Comparison of ENCODE assay signal across 11 cellular contexts in genomic region chr2:174788291-174788929, GRCh38. TPM values are rescaled to one million over a fixed set of nuclear protein-coding genes. Genes with fewer than 3 reads are reported as not detected.
DNase-seq lines count a peak whose midpoint lies in the region; ATAC-seq and TF ChIP-seq lines count a peak whose summit lies in the region.
"Had no signal": no experiment of that assay in that cellular context is flagged by ENCODE, and none has a peak within 500 bp of the region (broad histone marks: within the 10 kb centered on the region; RNA-seq: fewer than 3 reads in every experiment).

No MANE protein-coding gene starts in this region.

- H3K4me3 ChIP-seq in iPS-18c (ENCODE audit: insufficient read depth, low read depth, low read length): peak overlapping the region; percentile 11; the same call in 1 of the 2 replicates
- no peak overlapping the region for H3K4me3 ChIP-seq in MG63
- no peak overlapping the region for H3K4me3 ChIP-seq in spleen
- H3K4me3 ChIP-seq: vagina had no signal

- DNase-seq in AG20443 (ENCODE audit: low spot score): peak; percentile 68
- peak; percentile 58 for DNase-seq in HCEC 1CT
- DNase-seq in activated T-helper 1 cell treated with anti-CD3 and anti-CD28 coated beads, Interleukin-12 subunit alpha, Interleukin-12 subunit beta, Interleukin-2, Interleukin-4 antibody, amounts not matched to agents 30 ng/mL and 10 ng/mL and 1 ng/mL, durations not matched to agents 14 hours and 24 hours and 36 hours (ENCODE audit: low spot score): no peak
- no peak for DNase-seq in natural killer cell
- DNase-seq in MG63: no peak
- DNase-seq in spleen: no peak
- DNase-seq: DND-41, NCI-H774 had no signal

- H3K36me3 ChIP-seq in MG63: no peaks in the 10 kb centered on the region
- H3K36me3 ChIP-seq in spleen: no peaks in the 10 kb centered on the region
- H3K36me3 ChIP-seq: vagina had no signal

- no peak for ATAC-seq in natural killer cell
- no peak for ATAC-seq in HG02642 (IDR thresholded peaks at IDR 0.05; ENCODE audit: poor library complexity, unreplicated experiment)

- H3K27ac Mint-ChIP-seq in activated T-helper 1 cell treated with anti-CD3 and anti-CD28 coated beads, Interleukin-12 subunit alpha, Interleukin-12 subunit beta, Interleukin-2, Interleukin-4 antibody, amounts not matched to agents 30 ng/mL and 10 ng/mL and 1 ng/mL, durations not matched to agents 14 hours and 24 hours and 36 hours: peak overlapping the region; percentile 82
- no peak overlapping the region for H3K27ac Mint-ChIP-seq in natural killer cell

- H3K9me3 ChIP-seq in iPS-18c (ENCODE audit: control insufficient read depth, insufficient read depth, low read length) (no peaks in the 10 kb centered on the region), MG63 (no peaks in the 10 kb centered on the region), spleen (no peaks in the 10 kb centered on the region)
- H3K9me3 ChIP-seq: vagina had no signal

- peaks cover 0 to 10% (median 4%) of the 10 kb centered on the region in 6 donors for H3K4me1 ChIP-seq in spleen

- 64 to 77% (median 69%) methylated on average over 12 to 15 of the region's 15 CpGs for WGBS in spleen, 5 donors

- H3K9me3 Mint-ChIP-seq in activated T-helper 1 cell treated with anti-CD3 and anti-CD28 coated beads, Interleukin-12 subunit alpha, Interleukin-12 subunit beta, Interleukin-2, Interleukin-4 antibody, amounts not matched to agents 30 ng/mL and 10 ng/mL and 1 ng/mL, durations not matched to agents 14 hours and 24 hours and 36 hours: no peaks in the 10 kb centered on the region
- no peaks in the 10 kb centered on the region for H3K9me3 Mint-ChIP-seq in natural killer cell

- TF ChIP-seq POLR2A in spleen (IDR thresholded peaks at IDR 0.05): no peak

- H3K4me3 Mint-ChIP-seq in activated T-helper 1 cell treated with anti-CD3 and anti-CD28 coated beads, Interleukin-12 subunit alpha, Interleukin-12 subunit beta, Interleukin-2, Interleukin-4 antibody, amounts not matched to agents 30 ng/mL and 10 ng/mL and 1 ng/mL, durations not matched to agents 14 hours and 24 hours and 36 hours: no peak overlapping the region
- H3K4me3 Mint-ChIP-seq in natural killer cell: no peak overlapping the region

- peak overlapping the region in 1 of 8 donors; percentile 14 for H3K27ac ChIP-seq in spleen
- H3K27ac ChIP-seq: vagina had no signal

- peaks cover 28% of the 10 kb centered on the region for H3K4me1 Mint-ChIP-seq in activated T-helper 1 cell treated with anti-CD3 and anti-CD28 coated beads, Interleukin-12 subunit alpha, Interleukin-12 subunit beta, Interleukin-2, Interleukin-4 antibody, amounts not matched to agents 30 ng/mL and 10 ng/mL and 1 ng/mL, durations not matched to agents 14 hours and 24 hours and 36 hours (ENCODE audit: low read depth)
- H3K4me1 Mint-ChIP-seq in natural killer cell: no peaks in the 10 kb centered on the region

- TF ChIP-seq CTCF in natural killer cell (IDR thresholded peaks at IDR 0.05) (no peak), spleen (IDR thresholded peaks at IDR 0.05 in 8 of 11, conservative IDR thresholded peaks at IDR 0.05 in 3 of 11) (no peak)

- intact Hi-C loops in activated T-helper 1 cell treated with anti-CD3 and anti-CD28 coated beads, Interleukin-12 subunit alpha, Interleukin-12 subunit beta, Interleukin-2, Interleukin-4 antibody, amounts not matched to agents 30 ng/mL and 10 ng/mL and 1 ng/mL, durations not matched to agents 14 hours and 24 hours and 36 hours (cut with micrococcal nuclease): loop anchor here (1.0 kb wide), 1 partner anchor 10 kb away; no protein-coding TSS in a partner anchor
- intact Hi-C loops in natural killer cell (cut with micrococcal nuclease): no loop called here
- intact Hi-C loops in spleen (cut with DNase I; ENCODE audit: low total_unique reads): no loop called here

- H3K27me3 ChIP-seq in MG63: no peaks in the 10 kb centered on the region
- H3K27me3 ChIP-seq in spleen (replicated peaks in 1 of 7): peaks cover 0 to 5% (median 0%) of the 10 kb centered on the region in 7 donors
- H3K27me3 ChIP-seq: vagina had no signal

- H3K36me3 Mint-ChIP-seq in activated T-helper 1 cell treated with anti-CD3 and anti-CD28 coated beads, Interleukin-12 subunit alpha, Interleukin-12 subunit beta, Interleukin-2, Interleukin-4 antibody, amounts not matched to agents 30 ng/mL and 10 ng/mL and 1 ng/mL, durations not matched to agents 14 hours and 24 hours and 36 hours (ENCODE audit: low read depth): no peaks in the 10 kb centered on the region
- H3K36me3 Mint-ChIP-seq in natural killer cell: no peaks in the 10 kb centered on the region

- H3K27me3 Mint-ChIP-seq in activated T-helper 1 cell treated with anti-CD3 and anti-CD28 coated beads, Interleukin-12 subunit alpha, Interleukin-12 subunit beta, Interleukin-2, Interleukin-4 antibody, amounts not matched to agents 30 ng/mL and 10 ng/mL and 1 ng/mL, durations not matched to agents 14 hours and 24 hours and 36 hours (ENCODE audit: insufficient read depth): peaks cover 1% of the 10 kb centered on the region
- H3K27me3 Mint-ChIP-seq in natural killer cell (ENCODE audit: low read depth in 2 of 2): peaks cover 0 to 5% of the 10 kb centered on the region in 2 donors

RNA-seq across cellular contexts. Expression of gene CHRNA1, which starts 24.1 kb away (rescaled TPM):
- total RNA-seq in activated T-helper 1 cell treated with anti-CD3 and anti-CD28 coated beads, Interleukin-12 subunit alpha, Interleukin-12 subunit beta, Interleukin-2, Interleukin-4 antibody, amounts not matched to agents 30 ng/mL and 10 ng/mL and 1 ng/mL, durations not matched to agents 14 hours and 24 hours and 36 hours: not detected in 2 replicates
- total RNA-seq in natural killer cell: under 1 TPM in 1 of 3 donors, not detected in 2; 0.23 TPM
- not detected in 2 replicates for total RNA-seq in MG63 (2014; rRNA removed; shearing (Covaris generic); ENCODE audit: low replicate concordance)
- total RNA-seq in spleen: under 1 TPM in 2 of 7 donors, not detected in 5; 0.46 to 0.51 TPM
- 1 to 10 TPM in 1 of 3 donors, under 1 TPM in 2; 0.13 to 3.4 (median 0.33) TPM for polyA plus RNA-seq in spleen
- total RNA-seq: vagina had no signal

Comparison
In these comparisons a context has a peak if more than half of its experiments do, and no peak if none do; other contexts are left out.
1. DNase-seq: peak in AG20443 (single experiment) and HCEC 1CT (single experiment); none in activated T-helper 1 cell treated with anti-CD3 and anti-CD28 coated beads, Interleukin-12 subunit alpha, Interleukin-12 subunit beta, Interleukin-2, Interleukin-4 antibody, amounts not matched to agents 30 ng/mL and 10 ng/mL and 1 ng/mL, durations not matched to agents 14 hours and 24 hours and 36 hours (single experiment), natural killer cell (single experiment), MG63 (single experiment) and spleen (single experiment).